Comparison of ENCODE assay signal across 26 cellular contexts in genomic region chr14:29454026-29454693, GRCh38.
"Had no signal": no experiment of that assay in that cellular context is flagged by ENCODE, and none has a peak within 500 bp of the region (broad histone marks: within the 10 kb centered on the region; RNA-seq: fewer than 3 reads in every experiment).

No MANE protein-coding gene starts in this region.

- H3K27ac Mint-ChIP-seq: activated naive CD8-positive, alpha-beta T cell treated with anti-CD3 and anti-CD28 coated beads for 36 hours; effector memory CD8-positive, alpha-beta T cell; nephron; type B pancreatic cell had no signal

- H3K9me3 Mint-ChIP-seq: effector memory CD8-positive, alpha-beta T cell; nephron; type B pancreatic cell had no signal

- H3K9me3 ChIP-seq: breast epithelium, colonic mucosa, gastrocnemius medialis, thoracic aorta, vagina had no signal

- FAIRE-seq: endothelial cell of umbilical vein had no signal

- H3K27me3 ChIP-seq: breast epithelium, colonic mucosa, dorsolateral prefrontal cortex, gastrocnemius medialis, vagina had no signal

- H3K4me1 Mint-ChIP-seq: activated naive CD8-positive, alpha-beta T cell treated with anti-CD3 and anti-CD28 coated beads for 36 hours; nephron had no signal

- H3K4me1 ChIP-seq: breast epithelium, colonic mucosa, gastrocnemius medialis, vagina had no signal

- DNase-seq: activated CD4-positive, alpha-beta T cell treated with anti-CD3 and anti-CD28 coated beads, Interleukin-2, amount 50 U/mL, for 4 hours; activated naive CD4-positive, alpha-beta T cell treated with Interleukin-2 at 50 U/mL for 16 hours; activated naive CD8-positive, alpha-beta T cell treated with anti-CD3 and anti-CD28 coated beads for 36 hours; activated T-cell treated with anti-CD3 and anti-CD28 coated beads, Interleukin-2, amount 50 U/mL, for 48 hours; amniotic stem cell; colonic mucosa; dorsolateral prefrontal cortex; effector memory CD8-positive, alpha-beta T cell; gastrocnemius medialis; hippocampal formation; islet precursor cell; left cardiac atrium; midbrain; occipital lobe; posterior cingulate gyrus; stimulated activated CD4-positive, alpha-beta T cell treated with anti-CD3 and anti-CD28 coated beads, Interleukin-4, amount 100 ng/mL, for 1 hour; stimulated activated naive CD4-positive, alpha-beta T cell; T-helper 9 cell had no signal

- H3K36me3 ChIP-seq: breast epithelium, colonic mucosa, gastrocnemius medialis, thoracic aorta, vagina had no signal

- H3K4me3 Mint-ChIP-seq: activated naive CD8-positive, alpha-beta T cell treated with anti-CD3 and anti-CD28 coated beads for 36 hours; effector memory CD8-positive, alpha-beta T cell; nephron; type B pancreatic cell had no signal

- ATAC-seq: effector memory CD8-positive, alpha-beta T cell; esophagus mucosa; gastrocnemius medialis; left cardiac atrium; sciatic nerve had no signal

- H3K27ac ChIP-seq: breast epithelium, colonic mucosa, dorsolateral prefrontal cortex, gastrocnemius medialis, thoracic aorta, vagina had no signal

- H3K4me3 ChIP-seq: breast epithelium, colonic mucosa, dorsolateral prefrontal cortex, gastrocnemius medialis, thoracic aorta, vagina had no signal

- H3K27me3 Mint-ChIP-seq: activated naive CD8-positive, alpha-beta T cell treated with anti-CD3 and anti-CD28 coated beads for 36 hours; effector memory CD8-positive, alpha-beta T cell; type B pancreatic cell had no signal

- H3K36me3 Mint-ChIP-seq: activated naive CD8-positive, alpha-beta T cell treated with anti-CD3 and anti-CD28 coated beads for 36 hours; type B pancreatic cell had no signal
